In genomic region chr17:45376171-45376564, GRCh38 we compare ENCODE assay signal across 2 cellular contexts.
TF ChIP-seq lines count a peak whose summit lies in the region.

No MANE protein-coding gene starts in this region.

TF ChIP-seq in A549, 52 proteins besides CTCF, POLR2A, EP300 and RAD21:
- TF ChIP-seq HOXB5 (CRISPR knock-in tag; IDR thresholded peaks at IDR 0.05) = no peak
- TF ChIP-seq MAFK (IDR thresholded peaks at IDR 0.05; ENCODE audit: partially characterized antibody) = no peak
- TF ChIP-seq KDM5A (IDR thresholded peaks at IDR 0.05) = no peak
- no peak for TF ChIP-seq HEYL (CRISPR knock-in tag; IDR thresholded peaks at IDR 0.05)
- no peak for TF ChIP-seq HDAC2 (IDR thresholded peaks at IDR 0.05)
- no peak for TF ChIP-seq SMC3 (IDR thresholded peaks at IDR 0.05)
- no peak for TF ChIP-seq RNF2 (IDR thresholded peaks at IDR 0.05; ENCODE audit: borderline replicate concordance, low read depth)
- no peak for TF ChIP-seq NFE2L2 (conservative IDR thresholded peaks at IDR 0.05; ENCODE audit: low read length)
- TF ChIP-seq USF2 (IDR thresholded peaks at IDR 0.05) = no peak
- no peak for TF ChIP-seq EHMT2 (IDR thresholded peaks at IDR 0.05; ENCODE audit: low read depth)
- no peak for TF ChIP-seq HOXB13 (CRISPR knock-in tag; IDR thresholded peaks at IDR 0.05; ENCODE audit: low read depth)
- TF ChIP-seq TP53 (CRISPR knock-in tag; IDR thresholded peaks at IDR 0.05) = no peak
- no peak for TF ChIP-seq CBX8 (IDR thresholded peaks at IDR 0.05)
- TF ChIP-seq ATOH8 (CRISPR knock-in tag; IDR thresholded peaks at IDR 0.05; ENCODE audit: low read depth) = no peak
- TF ChIP-seq TFCP2L1 (CRISPR knock-in tag; IDR thresholded peaks at IDR 0.05) = no peak
- TF ChIP-seq, protein P1, sequence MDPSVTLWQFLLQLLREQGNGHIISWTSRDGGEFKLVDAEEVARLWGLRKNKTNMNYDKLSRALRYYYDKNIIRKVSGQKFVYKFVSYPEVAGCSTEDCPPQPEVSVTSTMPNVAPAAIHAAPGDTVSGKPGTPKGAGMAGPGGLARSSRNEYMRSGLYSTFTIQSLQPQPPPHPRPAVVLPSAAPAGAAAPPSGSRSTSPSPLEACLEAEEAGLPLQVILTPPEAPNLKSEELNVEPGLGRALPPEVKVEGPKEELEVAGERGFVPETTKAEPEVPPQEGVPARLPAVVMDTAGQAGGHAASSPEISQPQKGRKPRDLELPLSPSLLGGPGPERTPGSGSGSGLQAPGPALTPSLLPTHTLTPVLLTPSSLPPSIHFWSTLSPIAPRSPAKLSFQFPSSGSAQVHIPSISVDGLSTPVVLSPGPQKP (IDR thresholded peaks at IDR 0.05; ENCODE audit: low read depth, low read length) = no peak
- TF ChIP-seq NR3C1 (IDR thresholded peaks at IDR 0.05) = no peak
- TF ChIP-seq REST (IDR thresholded peaks at IDR 0.05) = no peak
- no peak for TF ChIP-seq EHF (CRISPR knock-in tag; IDR thresholded peaks at IDR 0.05)
- TF ChIP-seq POLR2AphosphoS2 (conservative IDR thresholded peaks at IDR 0.05; ENCODE audit: low read length) = no peak

TF ChIP-seq in HepG2, 621 proteins besides CTCF, POLR2A, EP300 and RAD21:
- peak; percentile 50; the same call in 1 of the 2 replicates for TF ChIP-seq TFAP4 (IDR thresholded peaks at IDR 0.05; ENCODE audit: borderline replicate concordance, low read depth)
- peak; percentile 50; the same call in 1 of the 2 replicates for TF ChIP-seq ZSCAN25 (CRISPR knock-in tag; IDR thresholded peaks at IDR 0.05)
- no peak for TF ChIP-seq KMT2A (CRISPR knock-in tag; IDR thresholded peaks at IDR 0.05)
- no peak for TF ChIP-seq ZNF749 (CRISPR knock-in tag; IDR thresholded peaks at IDR 0.05; ENCODE audit: borderline replicate concordance)
TF ChIP-seq in HepG2: peak in this region for 2.
